In genomic region chr17:74960739-74961342, GRCh38 we compare ENCODE assay signal across 2 cellular contexts.
TF ChIP-seq lines count a peak whose summit lies in the region.

No MANE protein-coding gene starts in this region.

TF ChIP-seq in SK-N-SH, 30 proteins besides CTCF, POLR2A, EP300 and RAD21 (continued from another document):
- TF ChIP-seq MAX (IDR thresholded peaks at IDR 0.05; ENCODE audit: low read depth), result no peak

TF ChIP-seq in SK-N-SH treated with all-trans-retinoic acid at 6 μM for 48 hours, 23 proteins besides CTCF, POLR2A, EP300 and RAD21 (continued from another document):
- TF ChIP-seq CSRNP3 (CRISPR knock-in tag; IDR thresholded peaks at IDR 0.05) (no peak), ZNF565 (CRISPR knock-in tag; conservative IDR thresholded peaks at IDR 0.05; ENCODE audit: low read depth) (no peak), CREB5 (CRISPR knock-in tag; IDR thresholded peaks at IDR 0.05; ENCODE audit: low read depth) (no peak), SNAI2 (CRISPR knock-in tag; IDR thresholded peaks at IDR 0.05) (no peak), OSR1 (CRISPR knock-in tag; IDR thresholded peaks at IDR 0.05) (no peak), PATZ1 (CRISPR knock-in tag; IDR thresholded peaks at IDR 0.05; ENCODE audit: borderline replicate concordance) (no peak), PPARA (CRISPR knock-in tag; IDR thresholded peaks at IDR 0.05; ENCODE audit: borderline replicate concordance) (no peak), CSDC2 (CRISPR knock-in tag; IDR thresholded peaks at IDR 0.05) (no peak), POU6F1 (CRISPR knock-in tag; IDR thresholded peaks at IDR 0.05; ENCODE audit: borderline replicate concordance, low read depth) (no peak), ZNF8 (CRISPR knock-in tag; IDR thresholded peaks at IDR 0.05) (no peak), ARNTL (CRISPR knock-in tag; IDR thresholded peaks at IDR 0.05; ENCODE audit: borderline replicate concordance, low read depth) (no peak), ESRRG (CRISPR knock-in tag; IDR thresholded peaks at IDR 0.05) (no peak), ZFP3 (CRISPR knock-in tag; IDR thresholded peaks at IDR 0.05) (no peak)
